8 cellular contexts compared by ENCODE assay signal in the genomic region with DNA sequence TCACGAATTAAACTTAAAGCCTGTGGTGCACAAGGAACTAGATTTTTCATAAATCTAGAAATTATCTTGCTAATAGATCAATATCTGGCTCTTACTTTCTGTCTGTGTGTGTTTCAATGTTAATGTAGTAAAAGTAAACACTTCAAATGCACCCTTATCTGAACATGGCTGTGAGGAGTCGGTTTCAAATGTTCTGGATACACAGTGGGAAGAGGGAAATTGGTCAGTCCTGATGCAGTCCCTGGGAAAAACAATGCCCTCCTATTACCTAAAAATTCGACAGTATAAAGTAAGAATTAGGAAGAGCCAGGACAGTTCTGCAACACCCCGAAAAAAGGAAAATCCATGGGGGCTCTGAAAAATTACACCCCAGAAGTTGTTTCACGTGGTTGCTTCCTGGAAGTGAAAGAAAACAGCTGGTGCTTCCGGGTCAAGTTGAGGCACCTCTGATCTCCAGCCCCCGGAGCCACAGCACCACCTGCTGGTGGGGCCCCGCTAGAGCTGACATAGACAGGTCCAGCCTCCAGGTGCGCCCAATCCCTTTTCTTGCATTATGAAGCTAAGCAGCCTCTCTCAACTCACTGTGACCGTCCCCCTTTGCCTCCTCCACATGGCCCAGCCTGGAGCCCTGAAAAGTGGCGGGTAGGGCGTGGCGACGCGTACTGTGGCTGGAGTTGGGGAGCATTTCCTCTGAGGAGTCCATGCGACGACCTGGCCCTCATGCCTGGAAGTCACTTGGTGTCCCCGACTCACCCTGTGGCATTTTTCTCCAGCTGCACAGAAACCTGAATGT. TPM values are rescaled to one million over a fixed set of nuclear protein-coding genes. Genes with fewer than 3 reads are reported as not detected.
DNase-seq lines count a peak whose midpoint lies in the region; ATAC-seq and TF ChIP-seq lines count a peak whose summit lies in the region.

No MANE protein-coding gene starts in this region.

- no peak overlapping the region for H3K4me3 ChIP-seq in colonic mucosa

- ATAC-seq in GM19328 (IDR thresholded peaks at IDR 0.05; ENCODE audit: unreplicated experiment): no peak

- DNase-seq in ACHN: peak; percentile 12
- peak; percentile 53 for DNase-seq in RPMI8226
- DNase-seq in colonic mucosa: peak; percentile 88
- DNase-seq in stimulated activated CD4-positive, alpha-beta T cell treated with anti-CD3 and anti-CD28 coated beads, Interleukin-15, amount 100 ng/mL, for 48 hours (ENCODE audit: low read depth in 2 of 2): peak; percentile 32 to 56
- DNase-seq in NCI-H187 (lab: John Stamatoyannopoulos, UW): no peak
- DNase-seq in nucleus accumbens (lab: John Stamatoyannopoulos, UW): no peak

- H3K27me3 ChIP-seq in colonic mucosa: no peaks in the 10 kb centered on the region

- no peaks in the 10 kb centered on the region for H3K9me3 ChIP-seq in colonic mucosa

- no peak overlapping the region for H3K27ac ChIP-seq in colonic mucosa

- no peaks in the 10 kb centered on the region for H3K36me3 ChIP-seq in colonic mucosa

- TF ChIP-seq CTCF in GM12874 (IDR thresholded peaks at IDR 0.05; ENCODE audit: insufficient read depth, low read depth, low read length): peak; percentile 59
- TF ChIP-seq CTCF in colonic mucosa (IDR thresholded peaks at IDR 0.05): peak; percentile 73

- in situ Hi-C loops in ACHN (cut with HindIII; ENCODE audit: low pct_ligation_motif_present, low pct_unique_long_range_greater_than_20kb, low sequenced_read_pairs): no loop called here

- H3K9ac ChIP-seq in colonic mucosa (ENCODE audit: low read depth in 2 of 2, low read length in 2 of 2): no peak overlapping the region

- intact Hi-C loops in colonic mucosa (cut with DNase I): loop anchor here (5.0 kb wide), 2 partner anchors 87 to 132 kb away; no protein-coding TSS in a partner anchor

- H3K4me1 ChIP-seq in colonic mucosa: no peaks in the 10 kb centered on the region

RNA-seq across cellular contexts. Expression of a gene that starts 8.3 kb away (rescaled TPM):
- total RNA-seq in colonic mucosa: not detected

RNA-seq across cellular contexts. Expression of a gene that starts 22.6 kb away (rescaled TPM):
- total RNA-seq in colonic mucosa: 1 to 10 TPM in 1 of 2 donors, under 1 TPM in 1; 0.42 to 1.0 TPM

RNA-seq across cellular contexts. Expression of a gene that starts 24.9 kb away (rescaled TPM):
- total RNA-seq in colonic mucosa: 100 to 1,000 TPM; 109 to 113 TPM

RNA-seq across cellular contexts. Expression of a gene that starts 54.8 kb away (rescaled TPM):
- 100 to 1,000 TPM in 1 of 2 donors, 10 to 100 TPM in 1; 93.4 to 262 TPM for total RNA-seq in colonic mucosa

Comparison
In these comparisons a context has a peak if more than half of its experiments do, and no peak if none do; other contexts are left out.
1. DNase-seq: peak in ACHN (single experiment), RPMI8226 (single experiment), colonic mucosa (single experiment) and stimulated activated CD4-positive, alpha-beta T cell treated with anti-CD3 and anti-CD28 coated beads, Interleukin-15, amount 100 ng/mL, for 48 hours (2 of 2); none in NCI-H187 (0 of 2) and nucleus accumbens (0 of 56).